In genomic region chr6:165659945-165660862, GRCh38 we compare ENCODE assay signal across 1 cellular context.
TF ChIP-seq lines count a peak whose summit lies in the region.

No MANE protein-coding gene starts in this region.

TF ChIP-seq in SK-N-SH, 30 proteins besides CTCF, POLR2A, EP300 and RAD21 (continued from another document):
- TF ChIP-seq, protein P1, sequence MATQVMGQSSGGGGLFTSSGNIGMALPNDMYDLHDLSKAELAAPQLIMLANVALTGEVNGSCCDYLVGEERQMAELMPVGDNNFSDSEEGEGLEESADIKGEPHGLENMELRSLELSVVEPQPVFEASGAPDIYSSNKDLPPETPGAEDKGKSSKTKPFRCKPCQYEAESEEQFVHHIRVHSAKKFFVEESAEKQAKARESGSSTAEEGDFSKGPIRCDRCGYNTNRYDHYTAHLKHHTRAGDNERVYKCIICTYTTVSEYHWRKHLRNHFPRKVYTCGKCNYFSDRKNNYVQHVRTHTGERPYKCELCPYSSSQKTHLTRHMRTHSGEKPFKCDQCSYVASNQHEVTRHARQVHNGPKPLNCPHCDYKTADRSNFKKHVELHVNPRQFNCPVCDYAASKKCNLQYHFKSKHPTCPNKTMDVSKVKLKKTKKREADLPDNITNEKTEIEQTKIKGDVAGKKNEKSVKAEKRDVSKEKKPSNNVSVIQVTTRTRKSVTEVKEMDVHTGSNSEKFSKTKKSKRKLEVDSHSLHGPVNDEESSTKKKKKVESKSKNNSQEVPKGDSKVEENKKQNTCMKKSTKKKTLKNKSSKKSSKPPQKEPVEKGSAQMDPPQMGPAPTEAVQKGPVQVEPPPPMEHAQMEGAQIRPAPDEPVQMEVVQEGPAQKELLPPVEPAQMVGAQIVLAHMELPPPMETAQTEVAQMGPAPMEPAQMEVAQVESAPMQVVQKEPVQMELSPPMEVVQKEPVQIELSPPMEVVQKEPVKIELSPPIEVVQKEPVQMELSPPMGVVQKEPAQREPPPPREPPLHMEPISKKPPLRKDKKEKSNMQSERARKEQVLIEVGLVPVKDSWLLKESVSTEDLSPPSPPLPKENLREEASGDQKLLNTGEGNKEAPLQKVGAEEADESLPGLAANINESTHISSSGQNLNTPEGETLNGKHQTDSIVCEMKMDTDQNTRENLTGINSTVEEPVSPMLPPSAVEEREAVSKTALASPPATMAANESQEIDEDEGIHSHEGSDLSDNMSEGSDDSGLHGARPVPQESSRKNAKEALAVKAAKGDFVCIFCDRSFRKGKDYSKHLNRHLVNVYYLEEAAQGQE (IDR thresholded peaks at IDR 0.05; ENCODE audit: low read depth, low read length): no peak
